Comparison of ENCODE assay signal across 8 cellular contexts in the genomic region with DNA sequence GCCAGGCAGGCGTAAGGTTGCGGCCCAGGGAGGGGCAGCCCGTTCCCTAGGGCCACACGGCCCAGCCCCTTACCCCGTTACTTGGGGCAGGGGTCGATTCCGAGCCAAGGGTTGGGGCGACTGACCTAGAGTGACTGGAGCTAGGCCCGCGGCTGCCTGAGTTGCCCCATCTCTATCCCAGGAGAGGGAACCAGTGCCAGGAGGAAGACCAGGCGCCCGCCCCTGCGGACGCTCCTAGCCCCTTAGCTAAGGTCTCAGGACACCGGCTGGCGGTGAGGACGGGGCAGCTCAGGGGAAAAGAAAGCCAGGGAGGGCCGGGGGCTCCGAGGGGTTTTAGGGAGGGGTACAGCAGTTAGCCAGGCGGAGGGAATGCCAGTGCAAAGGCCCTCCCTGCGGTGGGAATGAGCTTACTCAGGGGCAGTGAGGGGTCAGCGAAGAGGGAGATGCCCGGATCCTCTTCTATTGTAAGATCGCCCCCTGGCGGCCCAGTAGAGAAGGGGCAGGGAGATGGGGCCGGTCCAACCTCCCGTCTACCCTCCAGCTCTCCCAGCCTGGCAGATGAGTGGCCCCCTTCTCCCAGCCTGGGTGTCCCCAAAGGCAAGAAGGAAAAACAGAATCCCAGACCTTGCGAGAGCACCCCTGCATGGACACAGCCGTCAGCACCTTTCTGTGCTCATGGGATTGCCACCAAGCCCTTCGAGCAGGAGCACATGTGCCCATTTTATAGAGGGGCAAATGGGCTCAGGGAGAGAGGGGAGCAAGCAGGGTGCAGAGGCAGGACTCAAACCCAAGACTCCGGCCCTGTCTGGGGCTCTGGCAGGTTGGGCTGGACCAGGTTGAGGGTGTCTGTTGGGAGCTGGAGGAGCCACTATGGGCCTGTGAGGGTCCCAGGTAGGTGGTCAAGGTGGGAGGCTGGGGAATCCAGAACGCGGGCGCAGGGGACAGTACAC. TPM values are rescaled to one million over a fixed set of nuclear protein-coding genes. Genes with fewer than 3 reads are reported as not detected.
A peak's percentile ranks its signal among the peaks of the same experiment; 100 is the strongest.
DNase-seq lines count a peak whose midpoint lies in the region; ATAC-seq and TF ChIP-seq lines count a peak whose summit lies in the region.

No MANE protein-coding gene starts in this region.

- no peak overlapping the region for H3K9ac ChIP-seq in SK-N-SH

- no peaks in the 10 kb centered on the region for H3K36me3 ChIP-seq in SK-N-SH (replicated peaks in 1 of 2; ENCODE audit: control insufficient read depth in 1 of 2, insufficient read depth in 2 of 2, low read length in 1 of 2)

- no peak overlapping the region for H3K4me2 ChIP-seq in SK-N-SH

- TF ChIP-seq EP300 in SK-N-SH (IDR thresholded peaks at IDR 0.05; ENCODE audit: borderline replicate concordance in 1 of 2, low read depth in 1 of 2, low read length in 1 of 2) = no peak

- no peak overlapping the region for H3K4me3 ChIP-seq in SK-N-SH (ENCODE audit: low read depth in 2 of 2, low read length in 1 of 2)
- no peak overlapping the region for H3K4me3 ChIP-seq in right cardiac atrium (ENCODE audit: low read length)

- intact Hi-C loops in right cardiac atrium (cut with DNase I) = loop anchor here in 1 of 4 donors (5.0 kb wide), 1 partner anchor 83 kb away; no protein-coding TSS in a partner anchor

- peak; percentile 57 for TF ChIP-seq RAD21 in SK-N-SH (IDR thresholded peaks at IDR 0.05; ENCODE audit: low read length)

- DNase-seq in NCI-H524 (lab: John Stamatoyannopoulos, UW) = peak; percentile 18 to 23
- DNase-seq in NCI-H524 treated with DMSO at 0.1 percent for 48 hours (lab: John Stamatoyannopoulos, UW) = no peak
- DNase-seq in SK-N-SH = peak; percentile 86
- peak in 1 of 2 donors; percentile 78 for DNase-seq in activated naive CD4-positive, alpha-beta T cell treated with anti-CD3 and anti-CD28 coated beads, Interleukin-2, amount 50 U/mL, for 72 hours (ENCODE audit: low spot score in 2 of 2)
- DNase-seq in right cardiac atrium = peak in 1 of 3 donors; percentile 71
- DNase-seq in stimulated activated CD4-positive, alpha-beta T cell treated with anti-CD3 and anti-CD28 coated beads, Interleukin-2, amount 100 ng/mL, for 24 hours = peak; percentile 75

- 73% methylated on average over 26 of the region's 34 CpGs for whole genome bisulfite sequencing in SK-N-SH (ENCODE audit: low lambda C conversion rate)
- WGBS in right cardiac atrium = 68% methylated on average over 34 of the region's 34 CpGs

- peak; percentile 66 to 76 for ATAC-seq in activated naive CD4-positive, alpha-beta T cell treated with anti-CD3 and anti-CD28 coated beads, Interleukin-2, amount 50 U/mL, for 72 hours
- ATAC-seq in right cardiac atrium = peak; percentile 23 to 59
- ATAC-seq in HG03439 (IDR thresholded peaks at IDR 0.05; ENCODE audit: unreplicated experiment) = no peak
- ATAC-seq in GM19397 (IDR thresholded peaks at IDR 0.05; ENCODE audit: unreplicated experiment) = no peak

- peak; percentile 69 for TF ChIP-seq CTCF in SK-N-SH (IDR thresholded peaks at IDR 0.05)

- POLR2A ChIA-PET in SK-N-SH (lab: Yijun Ruan, JAX) = no interaction called here

- no peaks in the 10 kb centered on the region for H3K36me3 Mint-ChIP-seq in activated naive CD4-positive, alpha-beta T cell treated with anti-CD3 and anti-CD28 coated beads, Interleukin-2, amount 50 U/mL, for 72 hours

- no peak overlapping the region for H2AFZ ChIP-seq in SK-N-SH (ENCODE audit: low read depth)

- no peaks in the 10 kb centered on the region for H3K9me3 Mint-ChIP-seq in activated naive CD4-positive, alpha-beta T cell treated with anti-CD3 and anti-CD28 coated beads, Interleukin-2, amount 50 U/mL, for 72 hours

- H3K27ac ChIP-seq in SK-N-SH (ENCODE audit: low read depth in 2 of 2, low read length in 1 of 2) = no peak overlapping the region
- no peak overlapping the region for H3K27ac ChIP-seq in right cardiac atrium (ENCODE audit: low read length)

- H3K79me2 ChIP-seq in SK-N-SH (ENCODE audit: insufficient read depth) = no peaks in the 10 kb centered on the region

- H4K20me1 ChIP-seq in SK-N-SH (ENCODE audit: insufficient read depth) = no peaks in the 10 kb centered on the region

- CTCF ChIA-PET in SK-N-SH (lab: Yijun Ruan, JAX) = interaction anchor here (0.7 to 15.7 kb wide), 25 partner anchors 9 to 108 kb away, joined by 3 to 258 read pairs (median 5); partner anchors contain the start of genes CILP2, GMIP and YJEFN3

- peak overlapping the region in 1 of 2 donors; percentile 21 for H3K27ac Mint-ChIP-seq in activated naive CD4-positive, alpha-beta T cell treated with anti-CD3 and anti-CD28 coated beads, Interleukin-2, amount 50 U/mL, for 72 hours

- H3K9me2 ChIP-seq in SK-N-SH = no peaks in the 10 kb centered on the region

- H3F3A ChIP-seq in SK-N-SH (replicated peaks; ENCODE audit: insufficient read depth) = no peaks in the 10 kb centered on the region

- H3K9me3 ChIP-seq in SK-N-SH = no peaks in the 10 kb centered on the region
- H3K9me3 ChIP-seq in right cardiac atrium (ENCODE audit: control insufficient read depth, low read length) = no peaks in the 10 kb centered on the region

- H3K4me1 ChIP-seq in SK-N-SH (ENCODE audit: control insufficient read depth in 1 of 2, insufficient read depth in 2 of 2, low read depth in 1 of 2, low read length in 1 of 2) (no peaks in the 10 kb centered on the region; a peak in 1 of 4 replicates), right cardiac atrium (ENCODE audit: control insufficient read depth, insufficient read depth, low read length) (no peaks in the 10 kb centered on the region)

- H3K27me3 ChIP-seq in SK-N-SH (ENCODE audit: insufficient read depth) (no peaks in the 10 kb centered on the region), right cardiac atrium (ENCODE audit: control insufficient read depth, insufficient read depth) (no peaks in the 10 kb centered on the region)

TF ChIP-seq in SK-N-SH, 30 proteins besides CTCF, POLR2A, EP300 and RAD21:
- TF ChIP-seq SMC3 (IDR thresholded peaks at IDR 0.05; ENCODE audit: low read depth, low read length) (peak; percentile 33), GATA2 (CRISPR knock-in tag; IDR thresholded peaks at IDR 0.05) (no peak)

RNA-seq across cellular contexts. Expression of gene CILP2, which starts 16.3 kb away (rescaled TPM):
- 0.96 and 1.9 TPM in 2 replicates for polyA plus RNA-seq in SK-N-SH (2012; rRNA removed)
- polyA plus RNA-seq in SK-N-SH (2012; cell fraction: cytosol; rRNA removed) = 0.54 and 0.87 TPM in 2 replicates
- 3.1 and 3.9 TPM in 2 replicates for polyA plus RNA-seq in SK-N-SH (2012; cell fraction: nucleus; rRNA removed)
- under 1 TPM; 0.25 to 0.31 TPM for total RNA-seq in activated naive CD4-positive, alpha-beta T cell treated with anti-CD3 and anti-CD28 coated beads, Interleukin-2, amount 50 U/mL, for 72 hours
- under 1 TPM; 0.08 to 0.39 (median 0.22) TPM for total RNA-seq in right cardiac atrium
- 0.05 TPM for polyA plus RNA-seq in right cardiac atrium

RNA-seq across cellular contexts. Expression of gene YJEFN3, which starts 25.6 kb away (rescaled TPM):
- polyA plus RNA-seq in SK-N-SH (2012; rRNA removed) (7.2 and 7.5 TPM in 2 replicates), right cardiac atrium (2.9 TPM)
- 0.84 and 0.97 TPM in 2 replicates for polyA plus RNA-seq in SK-N-SH (2012; cell fraction: cytosol; rRNA removed)
- 66.2 and 111 TPM in 2 replicates for polyA plus RNA-seq in SK-N-SH (2012; cell fraction: nucleus; rRNA removed)
- total RNA-seq in activated naive CD4-positive, alpha-beta T cell treated with anti-CD3 and anti-CD28 coated beads, Interleukin-2, amount 50 U/mL, for 72 hours = 10 to 100 TPM in 1 of 2 donors, 1 to 10 TPM in 1; 5.7 to 11.3 TPM
- total RNA-seq in right cardiac atrium = 1 to 10 TPM; 1.3 to 4.3 (median 1.6) TPM

RNA-seq across cellular contexts. Expression of gene NDUFA13, which starts 38.3 kb away (rescaled TPM):
- polyA plus RNA-seq in SK-N-SH (2012; rRNA removed) (1,643 and 1,828 TPM in 2 replicates), right cardiac atrium (1,226 TPM)
- polyA plus RNA-seq in SK-N-SH (2012; cell fraction: cytosol; rRNA removed) = 1,527 and 1,826 TPM in 2 replicates
- polyA plus RNA-seq in SK-N-SH (2012; cell fraction: nucleus; rRNA removed) = 640 and 822 TPM in 2 replicates
- 100 to 1,000 TPM; 358 to 407 TPM for total RNA-seq in activated naive CD4-positive, alpha-beta T cell treated with anti-CD3 and anti-CD28 coated beads, Interleukin-2, amount 50 U/mL, for 72 hours
- total RNA-seq in right cardiac atrium = 1,000 to 10,000 TPM in 1 of 4 donors, 100 to 1,000 TPM in 3; 785 to 1,013 (median 850) TPM

RNA-seq across cellular contexts. Expression of gene TSSK6, which starts 39.0 kb away (rescaled TPM):
- polyA plus RNA-seq in SK-N-SH (2012; rRNA removed) = 2.3 and 3.1 TPM in 2 replicates
- polyA plus RNA-seq in SK-N-SH (2012; cell fraction: cytosol; rRNA removed) = 0.98 and 1.6 TPM in 2 replicates
- 3.3 and 4.1 TPM in 2 replicates for polyA plus RNA-seq in SK-N-SH (2012; cell fraction: nucleus; rRNA removed)
- 1 to 10 TPM; 3.8 to 5.5 TPM for total RNA-seq in activated naive CD4-positive, alpha-beta T cell treated with anti-CD3 and anti-CD28 coated beads, Interleukin-2, amount 50 U/mL, for 72 hours
- total RNA-seq in right cardiac atrium = under 1 TPM; 0.28 to 0.97 (median 0.82) TPM
- polyA plus RNA-seq in right cardiac atrium = 0.77 TPM

Comparison
In these comparisons a context has a peak if more than half of its experiments do, and no peak if none do; other contexts are left out.
1. ATAC-seq: peak in activated naive CD4-positive, alpha-beta T cell treated with anti-CD3 and anti-CD28 coated beads, Interleukin-2, amount 50 U/mL, for 72 hours (2 of 2) and right cardiac atrium (2 of 2); none in HG03439 (single experiment) and GM19397 (single experiment).